Comparison of ENCODE assay signal across 25 cellular contexts in the genomic region with DNA sequence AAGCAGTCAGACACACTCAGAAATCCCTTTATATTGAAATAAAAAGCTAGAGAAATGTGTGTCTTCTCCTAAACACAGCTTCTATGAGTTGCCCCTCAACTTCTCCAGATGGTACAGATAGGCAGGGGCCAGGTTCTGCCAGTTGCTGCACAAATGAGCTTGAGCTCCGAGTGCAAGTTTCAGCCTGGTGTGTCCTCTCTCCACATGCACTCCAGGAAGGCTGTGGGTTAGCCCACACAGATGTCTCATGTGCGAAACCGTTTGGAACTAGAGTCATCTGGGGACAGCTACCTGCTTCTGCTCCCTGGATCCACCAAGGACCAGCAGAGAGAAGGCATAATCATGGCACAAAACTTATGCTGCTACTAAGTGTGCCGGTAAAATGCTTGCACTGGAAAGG.
A peak's percentile ranks its signal among the peaks of the same experiment; 100 is the strongest.
DNase-seq lines count a peak whose midpoint lies in the region; ATAC-seq, FAIRE-seq and TF ChIP-seq lines count a peak whose summit lies in the region.
"Had no signal": no experiment of that assay in that cellular context is flagged by ENCODE, and none has a peak within 500 bp of the region (broad histone marks: within the 10 kb centered on the region; RNA-seq: fewer than 3 reads in every experiment).

No MANE protein-coding gene starts in this region.

- peaks cover 10% of the 10 kb centered on the region for H3K9me3 Mint-ChIP-seq in astrocyte (ENCODE audit: unreplicated experiment)
- H3K9me3 Mint-ChIP-seq in stimulated activated effector memory CD8-positive, alpha-beta T cell treated with anti-CD3 and anti-CD28 coated beads, Interleukin-12 subunit alpha, Interleukin-12 subunit beta, amount 100 ng/mL, for 72 hours: no peaks in the 10 kb centered on the region
- H3K9me3 Mint-ChIP-seq: nephron had no signal

- H3K27ac ChIP-seq in KOPT-K1 (ENCODE audit: low read depth, low read length, poor library complexity, severe bottlenecking) (peak overlapping the region; percentile 19), astrocyte (ENCODE audit: low read depth, low read length) (no peak overlapping the region)
- H3K27ac ChIP-seq: pancreas, Peyer's patch, right atrium auricular region, SJCRH30, spleen, thyroid gland had no signal

- peak; percentile 54 for ATAC-seq in stimulated activated effector memory CD8-positive, alpha-beta T cell treated with anti-CD3 and anti-CD28 coated beads, Interleukin-12 subunit alpha, Interleukin-12 subunit beta, amount 100 ng/mL, for 72 hours
- ATAC-seq in GM18511 (IDR thresholded peaks at IDR 0.05; ENCODE audit: unreplicated experiment) (no peak), HG03378 (IDR thresholded peaks at IDR 0.05; ENCODE audit: unreplicated experiment) (no peak)

- H3K27ac Mint-ChIP-seq in astrocyte (ENCODE audit: unreplicated experiment): peak overlapping the region; percentile 96
- peak overlapping the region; percentile 40 for H3K27ac Mint-ChIP-seq in stimulated activated effector memory CD8-positive, alpha-beta T cell treated with anti-CD3 and anti-CD28 coated beads, Interleukin-12 subunit alpha, Interleukin-12 subunit beta, amount 100 ng/mL, for 72 hours

- H3K4me1 Mint-ChIP-seq in astrocyte (ENCODE audit: low read depth, unreplicated experiment): peaks cover 31% of the 10 kb centered on the region
- H3K4me1 Mint-ChIP-seq in stimulated activated effector memory CD8-positive, alpha-beta T cell treated with anti-CD3 and anti-CD28 coated beads, Interleukin-12 subunit alpha, Interleukin-12 subunit beta, amount 100 ng/mL, for 72 hours: peaks cover 44% of the 10 kb centered on the region

- H3K9ac ChIP-seq in astrocyte (ENCODE audit: low read length): peak overlapping the region; percentile 1

- H2AFZ ChIP-seq in astrocyte (ENCODE audit: low read depth, low read length): peak overlapping the region; percentile 3

- H3K36me3 Mint-ChIP-seq in astrocyte (ENCODE audit: low read depth, unreplicated experiment): no peaks in the 10 kb centered on the region
- peaks cover 5% of the 10 kb centered on the region for H3K36me3 Mint-ChIP-seq in stimulated activated effector memory CD8-positive, alpha-beta T cell treated with anti-CD3 and anti-CD28 coated beads, Interleukin-12 subunit alpha, Interleukin-12 subunit beta, amount 100 ng/mL, for 72 hours

- H3K4me2 ChIP-seq in astrocyte (ENCODE audit: low read length): peak overlapping the region; percentile 47

- peak; percentile 6 for DNase-seq in activated naive CD4-positive, alpha-beta T cell treated with Interleukin-2 at 50 U/mL for 16 hours
- DNase-seq in activated naive CD4-positive, alpha-beta T cell treated with anti-CD3 and anti-CD28 coated beads, Interleukin-2, amount 50 U/mL, for 16 hours: no peak
- DNase-seq in astrocyte (ENCODE audit: low read depth): no peak
- no peak for DNase-seq in stimulated activated effector memory CD8-positive, alpha-beta T cell treated with anti-CD3 and anti-CD28 coated beads, Interleukin-12 subunit alpha, Interleukin-12 subunit beta, amount 100 ng/mL, for 72 hours (ENCODE audit: low spot score in 2 of 2)
- DNase-seq in stimulated activated CD4-positive, alpha-beta T cell treated with anti-CD3 and anti-CD28 coated beads, Interleukin-2, amount 100 ng/mL, for 48 hours: no peak
- DNase-seq: activated CD4-positive, CD25-positive, alpha-beta regulatory T cell treated with anti-CD3 and anti-CD28 coated beads, Interleukin-2, amount 50 U/mL, for 72 hours; BE2C; dermis blood vessel endothelial cell; midbrain; NCI-H1436; NCI-H2171; NCI-H510A treated with DMSO at 0.1 percent for 48 hours; pancreas; spleen; stimulated activated CD4-positive, alpha-beta T cell treated with anti-CD3 and anti-CD28 coated beads, Interleukin-4, amount 100 ng/mL, for 1 hour; stimulated activated naive CD4-positive, alpha-beta T cell; thyroid gland had no signal

- peak overlapping the region; percentile 12 for H3K4me3 Mint-ChIP-seq in astrocyte (ENCODE audit: unreplicated experiment)
- peak overlapping the region; percentile 68 for H3K4me3 Mint-ChIP-seq in stimulated activated effector memory CD8-positive, alpha-beta T cell treated with anti-CD3 and anti-CD28 coated beads, Interleukin-12 subunit alpha, Interleukin-12 subunit beta, amount 100 ng/mL, for 72 hours
- H3K4me3 Mint-ChIP-seq: nephron had no signal

- no peaks in the 10 kb centered on the region for H4K20me1 ChIP-seq in astrocyte (ENCODE audit: insufficient read depth, low read length)

- FAIRE-seq in astrocyte (lab: Jason Lieb, UNC): no peak
- FAIRE-seq: keratinocyte, pancreas had no signal

- no peaks in the 10 kb centered on the region for H3K36me3 ChIP-seq in KOPT-K1 (ENCODE audit: insufficient read depth, low read length)
- no peaks in the 10 kb centered on the region for H3K36me3 ChIP-seq in astrocyte (ENCODE audit: insufficient read depth, low read length)
- H3K36me3 ChIP-seq: BE2C, pancreas, Peyer's patch, right atrium auricular region, SJCRH30, spleen, thyroid gland had no signal

- peaks cover 10% of the 10 kb centered on the region for H3K4me1 ChIP-seq in astrocyte (ENCODE audit: insufficient read depth, low read length)
- H3K4me1 ChIP-seq: BE2C, pancreas, Peyer's patch, right atrium auricular region, SJCRH30, thyroid gland had no signal

- H3K27me3 Mint-ChIP-seq in astrocyte (ENCODE audit: low read depth, unreplicated experiment): no peaks in the 10 kb centered on the region

- no peak overlapping the region for H3K4me3 ChIP-seq in astrocyte (ENCODE audit: insufficient read depth, low read depth, low read length)
- H3K4me3 ChIP-seq: pancreas, Peyer's patch, right atrium auricular region, SJCRH30, spleen, thyroid gland had no signal

- no peaks in the 10 kb centered on the region for H3K27me3 ChIP-seq in astrocyte (ENCODE audit: insufficient read depth, low read length)
- H3K27me3 ChIP-seq: BE2C, pancreas, Peyer's patch, right atrium auricular region, SJCRH30, spleen, thyroid gland had no signal

- H3K9me3 ChIP-seq in KOPT-K1 (ENCODE audit: insufficient read depth, low read length, poor library complexity, severe bottlenecking) (no peaks in the 10 kb centered on the region), astrocyte (ENCODE audit: insufficient read depth, low read depth, low read length) (no peaks in the 10 kb centered on the region)
- H3K9me3 ChIP-seq: BE2C, pancreas, Peyer's patch, right atrium auricular region, SJCRH30, thyroid gland had no signal

- no peak for TF ChIP-seq CTCF in astrocyte (IDR thresholded peaks at IDR 0.05; ENCODE audit: insufficient read depth, low read depth, low read length)

- H3K79me2 ChIP-seq in astrocyte (ENCODE audit: insufficient read depth, low read length): no peaks in the 10 kb centered on the region
